Comparison of ENCODE assay signal across 15 cellular contexts in the genomic region with DNA sequence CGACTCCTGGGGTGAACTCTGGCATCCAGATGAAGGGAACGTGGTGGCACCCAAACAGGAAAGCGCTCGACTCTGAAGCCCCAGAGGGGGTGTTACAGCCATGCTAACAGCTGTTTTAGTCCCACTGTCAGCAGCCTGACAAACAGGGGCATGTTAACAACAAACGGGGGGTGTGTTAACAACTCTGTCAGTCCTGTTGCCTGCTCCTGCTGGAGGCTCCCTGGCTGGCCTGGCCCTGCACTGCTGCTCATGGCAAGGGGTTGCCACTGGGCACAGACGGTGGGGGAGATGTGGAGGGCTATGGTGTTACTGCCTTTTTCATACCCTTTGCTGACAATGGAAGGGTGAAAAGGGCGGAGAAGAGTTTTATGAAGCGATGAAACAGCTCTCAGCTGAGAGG. TPM values are rescaled to one million over a fixed set of nuclear protein-coding genes. Genes with fewer than 3 reads are reported as not detected.
DNase-seq lines count a peak whose midpoint lies in the region; TF ChIP-seq lines count a peak whose summit lies in the region.
"Had no signal": no experiment of that assay in that cellular context is flagged by ENCODE, and none has a peak within 500 bp of the region (broad histone marks: within the 10 kb centered on the region; RNA-seq: fewer than 3 reads in every experiment).

No MANE protein-coding gene starts in this region.

- no peak overlapping the region for H2BK12ac ChIP-seq in H9 (ENCODE audit: insufficient read length, low read depth, low read length)

- H3K18ac ChIP-seq in H9 (ENCODE audit: insufficient read length, low read depth, low read length), result no peak overlapping the region

- peak overlapping the region; percentile 21; the same call in 1 of the 2 replicates for H3K4me3 ChIP-seq in HUES6 (ENCODE audit: low read depth, low read length)
- H3K4me3 ChIP-seq: A549, GM23248, HAP-1, K562 had no signal

- no peaks in the 10 kb centered on the region; a peak in 1 of 7 replicates for H3K36me3 Mint-ChIP-seq in H9 (ENCODE audit: insufficient read depth in 1 of 3, low read depth in 3 of 3)

- H2BK120ac ChIP-seq in H9 (ENCODE audit: low read depth, low read length, poor library complexity, severe bottlenecking), result no peak overlapping the region

- H3K23me2 ChIP-seq in H9 (ENCODE audit: insufficient read length, low read depth, low read length, poor library complexity, severe bottlenecking), result no peaks in the 10 kb centered on the region

- H3K56ac ChIP-seq in H9 (ENCODE audit: insufficient read length, low read depth, low read length), result no peak overlapping the region

- no peak overlapping the region for H2AFZ ChIP-seq in H9 (ENCODE audit: low read length)
- H2AFZ ChIP-seq: GM23248 had no signal

- no peak overlapping the region for H2BK5ac ChIP-seq in H9 (ENCODE audit: insufficient read length, low read length)

- H2BK15ac ChIP-seq in H9 (ENCODE audit: low read depth, low read length), result no peak overlapping the region

- H3K79me2 ChIP-seq in H9 (ENCODE audit: insufficient read depth, low read length), result no peaks in the 10 kb centered on the region

- no peaks in the 10 kb centered on the region for H4K20me1 ChIP-seq in H9 (ENCODE audit: control insufficient read depth, insufficient read depth, insufficient read length)

- H3K9me3 ChIP-seq in H9 (ENCODE audit: control insufficient read depth, low read depth, low read length) (no peaks in the 10 kb centered on the region), HUES6 (ENCODE audit: control insufficient read depth, insufficient read depth, low read depth, low read length) (no peaks in the 10 kb centered on the region)
- H3K9me3 ChIP-seq: A549, HAP-1 had no signal

- H4K8ac ChIP-seq in H9 (replicated peaks; ENCODE audit: insufficient read length, low read depth, low read length), result no peak overlapping the region

- no peak overlapping the region for H3K14ac ChIP-seq in H9 (ENCODE audit: insufficient read depth, low read length)

- no peak overlapping the region for H4K5ac ChIP-seq in H9 (ENCODE audit: insufficient read length, low read depth, low read length)

- peaks cover 43 to 46% of the 10 kb centered on the region in 2 experiments for H3K4me1 Mint-ChIP-seq in H9

- H3K27ac ChIP-seq in H9 (ENCODE audit: insufficient read length, low read depth, low read length) (no peak overlapping the region), HUES6 (ENCODE audit: low read depth, low read length) (no peak overlapping the region), substantia nigra (ENCODE audit: low read depth, low read length, poor library complexity, severe bottlenecking) (peak overlapping the region; percentile 45)
- H3K27ac ChIP-seq: A549, GM23248 had no signal

- no peak overlapping the region for H2BK20ac ChIP-seq in H9 (ENCODE audit: low read depth, low read length, poor library complexity, severe bottlenecking)

- H3K4me1 ChIP-seq in H9 (ENCODE audit: insufficient read depth, low read length) (peaks cover 9% of the 10 kb centered on the region; the same call in 1 of the 2 replicates), HUES6 (ENCODE audit: control insufficient read depth, insufficient read depth, low read length) (peaks cover 35% of the 10 kb centered on the region)

- no peak overlapping the region for H3K4me3 Mint-ChIP-seq in H9
- H3K4me3 Mint-ChIP-seq: CD8-positive, alpha-beta T cell had no signal

- H3K27ac Mint-ChIP-seq in H9, result peak overlapping the region; percentile 37 to 85 (median 83); a peak in 5 of 7 replicates
- H3K27ac Mint-ChIP-seq: CD8-positive, alpha-beta T cell had no signal

- H3T11ph ChIP-seq in H9 (ENCODE audit: low read length), result no peak overlapping the region

- no peak for TF ChIP-seq CTCF in H9 (conservative IDR thresholded peaks at IDR 0.05)
- TF ChIP-seq CTCF in GM20000 (IDR thresholded peaks at IDR 0.05; ENCODE audit: extremely low read depth, missing control alignments), result no peak

- H3K9me3 Mint-ChIP-seq in H9, result no peaks in the 10 kb centered on the region; a peak in 1 of 5 replicates
- H3K9me3 Mint-ChIP-seq: CD8-positive, alpha-beta T cell had no signal

- no peak overlapping the region for H3K23ac ChIP-seq in H9 (ENCODE audit: insufficient read length, low read depth, low read length)

- no peak overlapping the region for H3K4ac ChIP-seq in H9 (ENCODE audit: low read depth, low read length)

- H4K91ac ChIP-seq in H9 (ENCODE audit: insufficient read length, low read depth, low read length), result no peak overlapping the region

- H3K27me3 ChIP-seq in H9 (ENCODE audit: insufficient read depth, low read length) (no peaks in the 10 kb centered on the region), HUES6 (ENCODE audit: control insufficient read depth, insufficient read depth, low read length) (no peaks in the 10 kb centered on the region)

- no peaks in the 10 kb centered on the region for H3K36me3 ChIP-seq in HUES6 (ENCODE audit: control insufficient read depth, insufficient read depth, low read length)
- H3K36me3 ChIP-seq: HAP-1 had no signal

- H3K79me1 ChIP-seq in H9 (ENCODE audit: insufficient read depth, low read depth, low read length, poor library complexity, severe bottlenecking), result no peaks in the 10 kb centered on the region

- no peak overlapping the region for H2AK5ac ChIP-seq in H9 (ENCODE audit: insufficient read length, low read length)

- WGBS in H9 (ENCODE audit: extremely low coverage, insufficient read length, low lambda C conversion rate), result no CpG with 5 or more reads among the region's 8 CpGs

- no peaks in the 10 kb centered on the region for H3K27me3 Mint-ChIP-seq in H9 (ENCODE audit: low read depth)

- H3K4me2 ChIP-seq in H9 (ENCODE audit: insufficient read depth, insufficient read length, low read length), result no peak overlapping the region
- H3K4me2 ChIP-seq: A549 had no signal

- DNase-seq in H9 (no peak), mesenteric fat pad (ENCODE audit: low spot score) (peak; percentile 72), substantia nigra (lab: John Stamatoyannopoulos, UW) (no peak), GM20000 (ENCODE audit: low spot score) (no peak), GDM1 (lab: John Stamatoyannopoulos, UW) (no peak)
- DNase-seq: CD8-positive, alpha-beta T cell; COR-L47; DND-41; GF-D8; GM23248 had no signal

- H3K9ac ChIP-seq in H9 (ENCODE audit: extremely low read depth, insufficient read length, low read length) (no peak overlapping the region), HUES6 (ENCODE audit: low read length) (no peak overlapping the region)
- H3K9ac ChIP-seq: GM23248 had no signal

RNA-seq across cellular contexts. Expression of a gene that starts 2.6 kb away (rescaled TPM):
- 20.4 and 31.1 TPM in 2 replicates for total RNA-seq in H9 (2021)
- total RNA-seq in mesenteric fat pad, result 7.5 TPM
- total RNA-seq: GM23248 had no signal

RNA-seq across cellular contexts. Expression of a gene that starts 36.6 kb away (rescaled TPM):
- 7.1 and 8.2 TPM in 2 replicates for total RNA-seq in H9 (2021)
- total RNA-seq in mesenteric fat pad, result 18.7 TPM

RNA-seq across cellular contexts. Expression of a gene that starts 48.7 kb away (rescaled TPM):
- total RNA-seq in H9 (2021) (0.04 TPM in 1 of 2 replicates, not detected in the other), mesenteric fat pad (not detected)
- total RNA-seq: CD8-positive, alpha-beta T cell; GM23248; HT1080; K562 had no signal
